In the genomic region with DNA sequence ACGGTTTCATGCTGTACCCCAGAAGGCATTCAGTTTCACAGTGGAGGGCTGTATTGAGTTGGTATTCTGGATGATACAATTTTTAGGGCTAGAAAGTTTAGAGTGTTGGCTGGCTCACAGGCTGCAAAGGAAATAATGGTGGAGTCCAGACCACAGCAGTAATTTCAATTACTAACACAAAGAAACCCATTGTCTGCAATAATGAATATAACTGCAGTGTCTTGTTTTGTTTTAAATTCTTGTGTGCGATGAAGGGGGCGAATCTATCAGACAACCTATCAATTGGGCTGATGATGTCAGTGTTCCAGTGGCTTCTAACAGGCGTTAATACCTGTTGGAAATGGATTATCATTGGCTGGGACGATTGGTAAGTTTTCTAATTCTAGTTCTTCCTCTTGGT, we compare ENCODE assay signal across 10 cellular contexts. TPM values are rescaled to one million over a fixed set of nuclear protein-coding genes. Genes with fewer than 3 reads are reported as not detected.
DNase-seq lines count a peak whose midpoint lies in the region; ATAC-seq and TF ChIP-seq lines count a peak whose summit lies in the region.
"Had no signal": no experiment of that assay in that cellular context is flagged by ENCODE, and none has a peak within 500 bp of the region (broad histone marks: within the 10 kb centered on the region; RNA-seq: fewer than 3 reads in every experiment).

No MANE protein-coding gene starts in this region.

- H3K36me3 ChIP-seq in left lung, result peaks cover 0 to 15% of the 10 kb centered on the region in 2 donors
- H3K36me3 ChIP-seq: pancreas had no signal

- H3K4me3 Mint-ChIP-seq in activated T-cell treated with anti-CD3 and anti-CD28 coated beads, Interleukin-2, amount 50 U/mL, for 24 hours, result peak overlapping the region; percentile 97

- H3K36me3 Mint-ChIP-seq in activated T-cell treated with anti-CD3 and anti-CD28 coated beads, Interleukin-2, amount 50 U/mL, for 24 hours (ENCODE audit: low read depth), result peaks cover 58% of the 10 kb centered on the region

- H3K4me1 Mint-ChIP-seq in activated T-cell treated with anti-CD3 and anti-CD28 coated beads, Interleukin-2, amount 50 U/mL, for 24 hours (ENCODE audit: low read depth), result peaks cover 62% of the 10 kb centered on the region

- no peaks in the 10 kb centered on the region for H3K27me3 ChIP-seq in left lung
- H3K27me3 ChIP-seq: pancreas had no signal

- H3K4me3 ChIP-seq in left lung, result peak overlapping the region; percentile 86 to 90

- H3K9me3 ChIP-seq in left lung, result no peaks in the 10 kb centered on the region
- H3K9me3 ChIP-seq: pancreas had no signal

- no peak for TF ChIP-seq CTCF in left lung (IDR thresholded peaks at IDR 0.05)

- H3K27me3 Mint-ChIP-seq in activated T-cell treated with anti-CD3 and anti-CD28 coated beads, Interleukin-2, amount 50 U/mL, for 24 hours, result no peaks in the 10 kb centered on the region

- H3K4me1 ChIP-seq in left lung, result peaks cover 13 to 55% of the 10 kb centered on the region in 2 donors

- intact Hi-C loops in left lung (cut with DNase I), result no loop called here

- no peak for ATAC-seq in left lung
- no peak for ATAC-seq in HG02759 (IDR thresholded peaks at IDR 0.05; ENCODE audit: unreplicated experiment)
- ATAC-seq: pancreas had no signal

- no peak for DNase-seq in activated T-cell treated with anti-CD3 and anti-CD28 coated beads, Interleukin-2, amount 50 U/mL, for 24 hours
- DNase-seq in activated T-cell treated with anti-CD3 and anti-CD28 coated beads, Interleukin-2, amount 50 U/mL, for 48 hours, result no peak
- DNase-seq in left lung, result no peak
- no peak for DNase-seq in NCI-H1436 treated with DMSO at 0.1 percent for 48 hours (lab: John Stamatoyannopoulos, UW)
- no peak for DNase-seq in central memory CD4-positive, alpha-beta T cell
- DNase-seq: activated naive CD4-positive, alpha-beta T cell treated with Interleukin-2 at 50 U/mL for 16 hours; pancreas had no signal

- no peaks in the 10 kb centered on the region for H3K9me3 Mint-ChIP-seq in activated T-cell treated with anti-CD3 and anti-CD28 coated beads, Interleukin-2, amount 50 U/mL, for 24 hours

- H3K27ac ChIP-seq in angular gyrus (ENCODE audit: low read depth, low read length), result peak overlapping the region; percentile 100
- peak overlapping the region; percentile 95 to 97 for H3K27ac ChIP-seq in left lung
- peak overlapping the region; percentile 52 for H3K27ac ChIP-seq in temporal lobe (ENCODE audit: low read depth, low read length)

- peak overlapping the region; percentile 95 for H3K27ac Mint-ChIP-seq in activated T-cell treated with anti-CD3 and anti-CD28 coated beads, Interleukin-2, amount 50 U/mL, for 24 hours

RNA-seq across cellular contexts. Expression of a gene that starts 1.5 kb away (rescaled TPM):
- total RNA-seq in left lung, result 10 to 100 TPM; 14.2 to 15.2 TPM
- total RNA-seq in temporal lobe, result 0.98 TPM

RNA-seq across cellular contexts. Expression of a gene that starts 43.8 kb away (rescaled TPM):
- total RNA-seq in left lung (10 to 100 TPM; 36.4 to 40.0 TPM), temporal lobe (5.4 TPM)

RNA-seq across cellular contexts. Expression of a gene that starts 46.6 kb away (rescaled TPM):
- total RNA-seq in left lung (1 to 10 TPM in 1 of 2 donors, under 1 TPM in 1; 0.79 to 1.5 TPM), temporal lobe (0.25 TPM)

RNA-seq across cellular contexts. Expression of a gene that starts 56.5 kb away (rescaled TPM):
- total RNA-seq in left lung (10 to 100 TPM; 26.4 to 33.1 TPM), temporal lobe (13.8 TPM)
